Comparison of ENCODE assay signal across 9 cellular contexts in the genomic region with DNA sequence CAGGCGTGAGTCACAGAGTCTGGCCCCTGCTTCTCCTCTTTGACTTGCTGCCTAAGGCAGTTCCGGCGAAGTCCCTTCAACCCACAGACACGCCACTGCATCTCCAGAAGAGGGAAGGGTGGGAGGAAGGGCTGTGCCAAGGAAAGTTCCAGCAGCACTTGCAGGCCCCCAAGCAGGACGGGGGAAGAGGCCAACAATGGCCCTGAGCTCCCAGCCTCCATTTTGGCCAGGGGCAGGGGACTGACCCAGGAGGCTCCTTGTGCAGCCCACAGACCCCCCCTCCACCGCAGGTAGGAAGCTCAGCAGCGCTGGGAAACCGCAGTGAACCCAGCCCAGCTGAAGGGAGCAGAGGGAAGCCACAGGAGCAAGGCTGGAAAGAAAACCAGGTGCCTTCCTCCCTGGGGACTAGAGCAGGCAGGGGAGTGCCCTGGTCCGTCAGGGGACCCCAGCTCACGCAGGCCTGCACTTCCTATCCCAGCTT. TPM values are rescaled to one million over a fixed set of nuclear protein-coding genes. Genes with fewer than 3 reads are reported as not detected.
DNase-seq lines count a peak whose midpoint lies in the region; ATAC-seq and TF ChIP-seq lines count a peak whose summit lies in the region.
"Had no signal": no experiment of that assay in that cellular context is flagged by ENCODE, and none has a peak within 500 bp of the region (broad histone marks: within the 10 kb centered on the region; RNA-seq: fewer than 3 reads in every experiment).

No MANE protein-coding gene starts in this region.

- no peak overlapping the region for H3K4me2 ChIP-seq in PC-3 (ENCODE audit: low read length)

- intact Hi-C loops in PC-3 (cut with micrococcal nuclease), result no loop called here

- no peaks in the 10 kb centered on the region for H3K36me3 Mint-ChIP-seq in CD4-positive, CD25-positive, alpha-beta regulatory T cell
- H3K36me3 Mint-ChIP-seq in naive thymus-derived CD8-positive, alpha-beta T cell, result no peaks in the 10 kb centered on the region
- H3K36me3 Mint-ChIP-seq: activated naive CD4-positive, alpha-beta T cell treated with anti-CD3 and anti-CD28 coated beads, Interleukin-2, amount 50 U/mL, for 24 hours had no signal

- peaks cover 4 to 43% (median 20%) of the 10 kb centered on the region in 4 donors for H3K4me1 Mint-ChIP-seq in CD4-positive, CD25-positive, alpha-beta regulatory T cell
- H3K4me1 Mint-ChIP-seq in naive thymus-derived CD8-positive, alpha-beta T cell, result peaks cover 12 to 46% (median 36%) of the 10 kb centered on the region in 4 donors

- H3K27ac ChIP-seq in CD4-positive, CD25-positive, alpha-beta regulatory T cell (ENCODE audit: insufficient read depth, low read length, poor library complexity, severe bottlenecking), result peak overlapping the region; percentile 78
- H3K27ac ChIP-seq in duodenal mucosa (ENCODE audit: low read depth, low read length) (peak overlapping the region; percentile 90), PC-3 (ENCODE audit: low read length) (no peak overlapping the region)

- H3K9ac ChIP-seq in duodenal mucosa (ENCODE audit: low read depth in 1 of 2, low read length in 2 of 2) (peak overlapping the region; percentile 43 to 60), PC-3 (ENCODE audit: low read length) (no peak overlapping the region)

- H3K9me3 Mint-ChIP-seq in CD4-positive, CD25-positive, alpha-beta regulatory T cell, result no peaks in the 10 kb centered on the region
- no peaks in the 10 kb centered on the region for H3K9me3 Mint-ChIP-seq in naive thymus-derived CD8-positive, alpha-beta T cell
- H3K9me3 Mint-ChIP-seq: activated naive CD4-positive, alpha-beta T cell treated with anti-CD3 and anti-CD28 coated beads, Interleukin-2, amount 50 U/mL, for 24 hours had no signal

- H3F3A ChIP-seq in PC-3 (ENCODE audit: low read length, unreplicated experiment), result no peaks in the 10 kb centered on the region

- H3K36me3 ChIP-seq in CD4-positive, CD25-positive, alpha-beta regulatory T cell (ENCODE audit: control insufficient read depth, insufficient read depth, low read length), result no peaks in the 10 kb centered on the region
- peaks cover 0 to 5% of the 10 kb centered on the region in 2 donors for H3K36me3 ChIP-seq in duodenal mucosa (ENCODE audit: control insufficient read depth in 1 of 2, insufficient read depth in 2 of 2, low read length in 2 of 2)
- no peaks in the 10 kb centered on the region for H3K36me3 ChIP-seq in PC-3 (ENCODE audit: low read depth, low read length)

- H2AFZ ChIP-seq in PC-3 (ENCODE audit: low read length), result no peak overlapping the region

- no peak for TF ChIP-seq CTCF in PC-3 (conservative IDR thresholded peaks at IDR 0.05; ENCODE audit: low read depth, low read length)

- CTCF ChIA-PET in PC-3 (lab: Charles Lee), result interaction anchor here (0.6 kb wide), 1 partner anchor 113 kb away, joined by 3 read pairs; no protein-coding TSS in a partner anchor

- H3K4me3 ChIP-seq in CD4-positive, CD25-positive, alpha-beta regulatory T cell (ENCODE audit: low read depth, low read length), result no peak overlapping the region
- no peak overlapping the region for H3K4me3 ChIP-seq in Jurkat, Clone E6-1 (ENCODE audit: low read length)
- H3K4me3 ChIP-seq in duodenal mucosa (ENCODE audit: low read depth in 1 of 2, low read length in 2 of 2) (peak overlapping the region; percentile 56 to 58), PC-3 (ENCODE audit: low read length) (no peak overlapping the region)

- peaks cover 76% of the 10 kb centered on the region for H3K79me2 ChIP-seq in PC-3 (ENCODE audit: low read length)

- H3K27me3 ChIP-seq in CD4-positive, CD25-positive, alpha-beta regulatory T cell (ENCODE audit: control insufficient read depth, insufficient read depth, low read length), result no peaks in the 10 kb centered on the region
- no peaks in the 10 kb centered on the region for H3K27me3 ChIP-seq in duodenal mucosa (ENCODE audit: control insufficient read depth in 1 of 2, insufficient read depth in 2 of 2, low read length in 2 of 2)
- no peaks in the 10 kb centered on the region for H3K27me3 ChIP-seq in PC-3 (ENCODE audit: low read length)

- POLR2A ChIA-PET in naive thymus-derived CD8-positive, alpha-beta T cell (lab: Charles Lee), result interaction anchor here (1.2 to 1.6 kb wide), 2 partner anchors 10 to 35 kb away, joined by 5 to 10 read pairs; a partner anchor contains a TSS
- POLR2A ChIA-PET in PC-3 (lab: Charles Lee; ENCODE audit: unreplicated experiment), result no interaction called here

- peak overlapping the region in 2 of 4 donors; percentile 63 to 82 for H3K4me3 Mint-ChIP-seq in CD4-positive, CD25-positive, alpha-beta regulatory T cell
- H3K4me3 Mint-ChIP-seq in naive thymus-derived CD8-positive, alpha-beta T cell, result peak overlapping the region in 7 of 10 donors; percentile 18 to 85 (median 57)

- DNase-seq in CD4-positive, CD25-positive, alpha-beta regulatory T cell, result no peak
- DNase-seq in Jurkat, Clone E6-1 (ENCODE audit: low read depth, low spot score), result peak; percentile 61
- no peak for DNase-seq in naive thymus-derived CD8-positive, alpha-beta T cell
- no peak for DNase-seq in NCI-H1048 (lab: John Stamatoyannopoulos, UW)
- no peak for DNase-seq in NCI-H82 treated with DMSO at 0.1 percent for 48 hours (lab: John Stamatoyannopoulos, UW; ENCODE audit: unreplicated experiment)
- no peak for DNase-seq in PC-3

- H4K20me1 ChIP-seq in PC-3 (ENCODE audit: low read length), result no peaks in the 10 kb centered on the region

- H3K4me1 ChIP-seq in CD4-positive, CD25-positive, alpha-beta regulatory T cell (ENCODE audit: control insufficient read depth, insufficient read depth, low read length, poor library complexity, severe bottlenecking), result peaks cover 28% of the 10 kb centered on the region
- peaks cover 62 to 86% of the 10 kb centered on the region in 2 donors for H3K4me1 ChIP-seq in duodenal mucosa (ENCODE audit: control insufficient read depth in 1 of 2, insufficient read depth in 2 of 2, low read length in 2 of 2)
- peaks cover 13% of the 10 kb centered on the region for H3K4me1 ChIP-seq in PC-3 (ENCODE audit: insufficient read depth, low read length)

- H3K27ac Mint-ChIP-seq in CD4-positive, CD25-positive, alpha-beta regulatory T cell, result peak overlapping the region in 2 of 3 donors; percentile 47 to 91
- H3K27ac Mint-ChIP-seq in naive thymus-derived CD8-positive, alpha-beta T cell, result peak overlapping the region; percentile 81 to 95 (median 91)

- BruUV-seq in PC-3 (replicated peaks; lab: Mats Ljungman, UMichigan), result no TSS peak

- no peak for ATAC-seq in CD4-positive, CD25-positive, alpha-beta regulatory T cell (ENCODE audit: low read depth in 2 of 2)
- ATAC-seq in naive thymus-derived CD8-positive, alpha-beta T cell, result peak in 1 of 2 donors; percentile 17
- no peak for ATAC-seq in PC-3
- ATAC-seq in HG03280 (IDR thresholded peaks at IDR 0.05; ENCODE audit: unreplicated experiment), result no peak

- H3K27me3 Mint-ChIP-seq in CD4-positive, CD25-positive, alpha-beta regulatory T cell, result no peaks in the 10 kb centered on the region
- H3K27me3 Mint-ChIP-seq in naive thymus-derived CD8-positive, alpha-beta T cell, result no peaks in the 10 kb centered on the region
- H3K27me3 Mint-ChIP-seq: activated naive CD4-positive, alpha-beta T cell treated with anti-CD3 and anti-CD28 coated beads, Interleukin-2, amount 50 U/mL, for 24 hours had no signal

- H3K9me3 ChIP-seq in CD4-positive, CD25-positive, alpha-beta regulatory T cell (ENCODE audit: control insufficient read depth in 2 of 2, low read length in 2 of 2), result no peaks in the 10 kb centered on the region
- H3K9me3 ChIP-seq in duodenal mucosa (ENCODE audit: control insufficient read depth in 1 of 2, low read length in 2 of 2) (no peaks in the 10 kb centered on the region), PC-3 (ENCODE audit: low read length) (no peaks in the 10 kb centered on the region)

- H3K9me2 ChIP-seq in PC-3 (replicated peaks; ENCODE audit: low read length), result no peaks in the 10 kb centered on the region

RNA-seq across cellular contexts. Expression of a gene that starts 35.4 kb away (rescaled TPM):
- 9.6 TPM for total RNA-seq in CD4-positive, CD25-positive, alpha-beta regulatory T cell
- 10 to 100 TPM in 2 of 4 donors, 1 to 10 TPM in 2; 9.3 to 13.6 (median 9.9) TPM for polyA plus RNA-seq in CD4-positive, CD25-positive, alpha-beta regulatory T cell
- 180 TPM for polyA plus RNA-seq in Jurkat, Clone E6-1 (2012; ENCODE audit: insufficient read depth, insufficient read length)
- total RNA-seq in naive thymus-derived CD8-positive, alpha-beta T cell, result 1 to 10 TPM; 4.3 to 4.9 TPM
- polyA plus RNA-seq in naive thymus-derived CD8-positive, alpha-beta T cell, result 1 to 10 TPM; 5.6 to 9.4 (median 7.8) TPM
- 164 and 165 TPM in 2 replicates for total RNA-seq in PC-3 (2014; rRNA removed)

Comparison
In these comparisons a context has a peak if more than half of its experiments do, and no peak if none do; other contexts are left out.
1. H3K4me3 ChIP-seq: peak in duodenal mucosa (2 of 2); none in CD4-positive, CD25-positive, alpha-beta regulatory T cell (single experiment), Jurkat, Clone E6-1 (single experiment) and PC-3 (single experiment).
2. RNA of a gene that starts 35.4 kb away (total RNA-seq): 164 to 165 TPM in PC-3; 9.6 TPM in CD4-positive, CD25-positive, alpha-beta regulatory T cell (single experiment) and 4.3 to 4.9 TPM in naive thymus-derived CD8-positive, alpha-beta T cell; every median in the first group is over 10 times any median in the second.